Comparison of ENCODE assay signal across 11 cellular contexts in genomic region chr4:140718240-140718639, GRCh38. TPM values are rescaled to one million over a fixed set of nuclear protein-coding genes. Genes with fewer than 3 reads are reported as not detected.
DNase-seq lines count a peak whose midpoint lies in the region; ATAC-seq and TF ChIP-seq lines count a peak whose summit lies in the region.
"Had no signal": no experiment of that assay in that cellular context is flagged by ENCODE, and none has a peak within 500 bp of the region (broad histone marks: within the 10 kb centered on the region; RNA-seq: fewer than 3 reads in every experiment).

No MANE protein-coding gene starts in this region.

- H3K36me3 ChIP-seq in SJCRH30, result no peaks in the 10 kb centered on the region; the same call in 1 of the 2 replicates
- no peaks in the 10 kb centered on the region for H3K36me3 ChIP-seq in vagina
- no peaks in the 10 kb centered on the region for H3K36me3 ChIP-seq in BE2C

- DNase-seq in GM03348 (ENCODE audit: low spot score) (peak; percentile 47), SJCRH30 (no peak), fibroblast of mammary gland (ENCODE audit: low read depth) (peak; percentile 75), renal cortical epithelial cell (ENCODE audit: low read depth) (peak; percentile 93), vagina (ENCODE audit: extremely low spot score in 2 of 2) (no peak), BE2C (no peak), ACHN (no peak)
- DNase-seq: activated CD8-positive, alpha-beta memory T cell treated with anti-CD3 and anti-CD28 coated beads, Interleukin-2, amount 50 U/mL, for 4 hours; CD8-positive, alpha-beta T cell; T1000 had no signal

- intact Hi-C loops in vagina (cut with DNase I), result no loop called here

- H3K27me3 ChIP-seq in SJCRH30 (no peaks in the 10 kb centered on the region), vagina (no peaks in the 10 kb centered on the region), BE2C (no peaks in the 10 kb centered on the region)

- in situ Hi-C loops in ACHN (cut with HindIII; ENCODE audit: low pct_ligation_motif_present, low pct_unique_long_range_greater_than_20kb, low sequenced_read_pairs), result no loop called here

- no peak for TF ChIP-seq POLR2A in vagina (IDR thresholded peaks at IDR 0.05)

- H3K27ac ChIP-seq in SJCRH30 (peak overlapping the region; percentile 66), vagina (no peak overlapping the region)

- H3K4me1 ChIP-seq in SJCRH30, result peaks cover 20% of the 10 kb centered on the region
- H3K4me1 ChIP-seq in vagina, result peaks cover 22% of the 10 kb centered on the region
- peaks cover 6% of the 10 kb centered on the region; the same call in 1 of the 2 replicates for H3K4me1 ChIP-seq in BE2C

- no peak for TF ChIP-seq CTCF in fibroblast of mammary gland (conservative IDR thresholded peaks at IDR 0.05; ENCODE audit: control insufficient read depth, insufficient read depth, low read depth, low read length)
- no peak for TF ChIP-seq CTCF in vagina (IDR thresholded peaks at IDR 0.05)
- no peak for TF ChIP-seq CTCF in BE2C (IDR thresholded peaks at IDR 0.05; ENCODE audit: low read depth, low read length)

- ATAC-seq in HG03097 (IDR thresholded peaks at IDR 0.05; ENCODE audit: low FRiP score, unreplicated experiment), result no peak
- ATAC-seq: CD8-positive, alpha-beta T cell had no signal

- H3K9me3 ChIP-seq in SJCRH30 (replicated peaks) (no peaks in the 10 kb centered on the region), vagina (no peaks in the 10 kb centered on the region), BE2C (no peaks in the 10 kb centered on the region)

- no peak overlapping the region for H3K4me3 ChIP-seq in SJCRH30
- H3K4me3 ChIP-seq in fibroblast of mammary gland (ENCODE audit: control insufficient read depth, low read depth, low read length), result no peak overlapping the region
- no peak overlapping the region for H3K4me3 ChIP-seq in vagina
- H3K4me3 ChIP-seq in BE2C (ENCODE audit: low read depth, low read length), result no peak overlapping the region

RNA-seq across cellular contexts. Expression of gene TBC1D9, which starts 37.9 kb away (rescaled TPM):
- 27.3 and 29.0 TPM in 2 replicates for total RNA-seq in SJCRH30 (2014; rRNA removed; shearing (Covaris generic))
- total RNA-seq in renal cortical epithelial cell, result 37.5 and 70.1 TPM in 2 replicates
- 22.1 TPM for total RNA-seq in vagina
- polyA plus RNA-seq in BE2C (2012; ENCODE audit: insufficient read depth, insufficient read length, low read depth), result 12.7 TPM

Comparison
In these comparisons a context has a peak if more than half of its experiments do, and no peak if none do; other contexts are left out.
1. DNase-seq: peak in GM03348 (single experiment), fibroblast of mammary gland (single experiment) and renal cortical epithelial cell (single experiment); none in SJCRH30 (0 of 2), vagina (0 of 2), BE2C (single experiment) and ACHN (single experiment).